In genomic region chr4:109067509-109068205, GRCh38 we compare ENCODE assay signal across 13 cellular contexts.
A peak's percentile ranks its signal among the peaks of the same experiment; 100 is the strongest.
DNase-seq lines count a peak whose midpoint lies in the region; ATAC-seq and TF ChIP-seq lines count a peak whose summit lies in the region.
"Had no signal": no experiment of that assay in that cellular context is flagged by ENCODE, and none has a peak within 500 bp of the region (broad histone marks: within the 10 kb centered on the region; RNA-seq: fewer than 3 reads in every experiment).

No MANE protein-coding gene starts in this region.

- intact Hi-C loops in adrenal gland (cut with DNase I) (no loop called here), gastrocnemius medialis (cut with DNase I; ENCODE audit: low total_unique reads) (no loop called here)

- no peak for TF ChIP-seq CTCF in adrenal gland (IDR thresholded peaks at IDR 0.05)
- TF ChIP-seq CTCF in fibroblast of villous mesenchyme (IDR thresholded peaks at IDR 0.05; ENCODE audit: insufficient read depth, low read depth, low read length): no peak
- no peak for TF ChIP-seq CTCF in gastrocnemius medialis (IDR thresholded peaks at IDR 0.05 in 4 of 5, conservative IDR thresholded peaks at IDR 0.05 in 1 of 5)

- WGBS in adrenal gland, 4 donors: 37 to 52% (median 42%) methylated on average over 4 of the region's 4 CpGs

- H3K4me3 ChIP-seq in adrenal gland (no peak overlapping the region), fibroblast of villous mesenchyme (ENCODE audit: low read depth, low read length) (no peak overlapping the region), gastrocnemius medialis (no peak overlapping the region)
- H3K4me3 ChIP-seq: SJSA1 had no signal

- H3K36me3 ChIP-seq in adrenal gland (replicated peaks in 1 of 2): no peaks in the 10 kb centered on the region
- no peaks in the 10 kb centered on the region for H3K36me3 ChIP-seq in gastrocnemius medialis
- H3K36me3 ChIP-seq: SJSA1 had no signal

- TF ChIP-seq POLR2A in adrenal gland (IDR thresholded peaks at IDR 0.05): no peak
- TF ChIP-seq POLR2A in gastrocnemius medialis (IDR thresholded peaks at IDR 0.05): no peak

- peak; percentile 47 to 49 for ATAC-seq in gastrocnemius medialis
- ATAC-seq in HG03521 (IDR thresholded peaks at IDR 0.05; ENCODE audit: unreplicated experiment): no peak
- no peak for ATAC-seq in GM18868 (IDR thresholded peaks at IDR 0.05; ENCODE audit: unreplicated experiment)

- H3K27ac ChIP-seq in adrenal gland: no peak overlapping the region
- no peak overlapping the region for H3K27ac ChIP-seq in gastrocnemius medialis
- H3K27ac ChIP-seq: SJSA1 had no signal

- H3K9me3 ChIP-seq in adrenal gland (replicated peaks in 1 of 3) (no peaks in the 10 kb centered on the region), gastrocnemius medialis (no peaks in the 10 kb centered on the region)
- H3K9me3 ChIP-seq: SJSA1 had no signal

- H3K4me1 ChIP-seq in adrenal gland (replicated peaks in 1 of 2) (no peaks in the 10 kb centered on the region), gastrocnemius medialis (peaks cover 0 to 5% of the 10 kb centered on the region in 2 donors)
- H3K4me1 ChIP-seq: SJSA1 had no signal

- in situ Hi-C loops in gastrocnemius medialis (cut with MboI; ENCODE audit: low sequenced_read_pairs in 4 of 4): no loop called here

- no peaks in the 10 kb centered on the region for H3K27me3 ChIP-seq in adrenal gland
- no peaks in the 10 kb centered on the region for H3K27me3 ChIP-seq in gastrocnemius medialis
- H3K27me3 ChIP-seq: SJSA1 had no signal

- DNase-seq in EL (peak; percentile 21), adrenal gland (peak in 4 of 7 donors; percentile 11 to 55 (median 30)), fibroblast of villous mesenchyme (ENCODE audit: low read depth) (peak; percentile 80), gastrocnemius medialis (peak; percentile 7 to 40), SHP77 (lab: John Stamatoyannopoulos, UW) (no peak)
- DNase-seq in effector CD8-positive, alpha-beta T cell (lab: John Stamatoyannopoulos, UW): no peak
- DNase-seq: activated CD4-positive, alpha-beta T cell treated with anti-CD3 and anti-CD28 coated beads for 48 hours; activated naive CD4-positive, alpha-beta T cell treated with anti-CD3 and anti-CD28 coated beads for 36 hours; KG1; T1000 had no signal

Comparison
In these comparisons a context has a peak if more than half of its experiments do, and no peak if none do; other contexts are left out.
1. DNase-seq: peak in EL (single experiment), adrenal gland (4 of 7), fibroblast of villous mesenchyme (single experiment) and gastrocnemius medialis (2 of 2); none in SHP77 (0 of 2) and effector CD8-positive, alpha-beta T cell (single experiment).
2. ATAC-seq: peak in gastrocnemius medialis (2 of 2); none in HG03521 (single experiment) and GM18868 (single experiment).